In the genomic region with DNA sequence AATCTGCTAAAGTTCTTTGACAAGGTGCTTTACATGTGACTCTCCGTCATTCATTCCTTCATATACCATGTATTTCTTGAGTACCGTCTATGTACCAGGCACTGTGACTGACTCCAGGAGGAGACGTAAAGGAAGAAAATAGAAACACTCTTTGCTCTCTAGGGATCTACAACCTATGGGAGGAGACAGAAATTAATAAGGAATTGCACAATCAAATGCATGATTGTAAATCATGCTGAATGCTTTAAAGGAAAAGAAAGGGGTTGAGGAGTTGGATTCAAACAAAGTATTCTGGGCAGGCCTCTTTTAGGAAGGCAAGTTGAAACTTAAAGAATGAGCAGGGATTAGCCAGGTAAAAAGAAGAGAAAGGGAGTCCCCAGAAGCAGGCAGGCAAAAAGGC, we compare ENCODE assay signal across 14 cellular contexts.
DNase-seq lines count a peak whose midpoint lies in the region; ATAC-seq and TF ChIP-seq lines count a peak whose summit lies in the region.
"Had no signal": no experiment of that assay in that cellular context is flagged by ENCODE, and none has a peak within 500 bp of the region (broad histone marks: within the 10 kb centered on the region; RNA-seq: fewer than 3 reads in every experiment).

No MANE protein-coding gene starts in this region.

- CTCF ChIA-PET in PC-3 (lab: Charles Lee), result no interaction called here

- no peaks in the 10 kb centered on the region for H3K4me1 Mint-ChIP-seq in activated T-helper 17 cell treated with anti-CD3 and anti-CD28 coated beads, Interleukin-2, amount 50 U/mL, for 72 hours

- WGBS in hepatocyte (ENCODE audit: low lambda C conversion rate, missing lambda C conversion rate), result 91% methylated on average over 3 of the region's 3 CpGs
- 73 to 94% (median 85%) methylated on average over 3 of the region's 3 CpGs for WGBS in psoas muscle, 3 donors

- no peak for TF ChIP-seq CTCF in hepatocyte (IDR thresholded peaks at IDR 0.05; ENCODE audit: poor library complexity)
- TF ChIP-seq CTCF in psoas muscle (IDR thresholded peaks at IDR 0.05), result no peak
- TF ChIP-seq CTCF in PC-3 (conservative IDR thresholded peaks at IDR 0.05; ENCODE audit: low read depth, low read length), result no peak

- H3K9me3 ChIP-seq in hepatocyte (ENCODE audit: low read depth), result no peaks in the 10 kb centered on the region
- H3K9me3 ChIP-seq in psoas muscle, result no peaks in the 10 kb centered on the region
- no peaks in the 10 kb centered on the region for H3K9me3 ChIP-seq in PC-3 (ENCODE audit: low read length)

- no peak overlapping the region for H3K4me3 Mint-ChIP-seq in activated T-helper 17 cell treated with anti-CD3 and anti-CD28 coated beads, Interleukin-2, amount 50 U/mL, for 72 hours
- H3K4me3 Mint-ChIP-seq: activated CD4-positive, alpha-beta T cell treated with anti-CD3 and anti-CD28 coated beads, Interleukin-2, amount 10 ng/mL, durations not matched to agents 24 days and 14 days; T-cell had no signal

- H3K9me2 ChIP-seq in hepatocyte (replicated peaks; ENCODE audit: insufficient read depth), result no peaks in the 10 kb centered on the region
- H3K9me2 ChIP-seq in PC-3 (replicated peaks; ENCODE audit: low read length), result no peaks in the 10 kb centered on the region

- H3K36me3 ChIP-seq in ACC112 (ENCODE audit: insufficient read depth, low read length) (no peaks in the 10 kb centered on the region), hepatocyte (replicated peaks; ENCODE audit: insufficient read depth, low read depth) (no peaks in the 10 kb centered on the region), psoas muscle (ENCODE audit: insufficient read depth in 1 of 2, low read depth in 1 of 2) (no peaks in the 10 kb centered on the region), PC-3 (ENCODE audit: low read depth, low read length) (no peaks in the 10 kb centered on the region)
- H3K36me3 ChIP-seq: cardiac muscle cell had no signal

- H3K36me3 Mint-ChIP-seq in activated T-helper 17 cell treated with anti-CD3 and anti-CD28 coated beads, Interleukin-2, amount 50 U/mL, for 72 hours (ENCODE audit: low read depth), result no peaks in the 10 kb centered on the region
- H3K36me3 Mint-ChIP-seq: T-cell had no signal

- ATAC-seq in activated T-helper 17 cell treated with anti-CD3 and anti-CD28 coated beads, Interleukin-2, amount 50 U/mL, for 72 hours (replicated peaks), result no peak
- no peak for ATAC-seq in psoas muscle
- no peak for ATAC-seq in PC-3
- no peak for ATAC-seq in GM19455 (IDR thresholded peaks at IDR 0.05; ENCODE audit: unreplicated experiment)
- ATAC-seq: T-cell had no signal

- H2AFZ ChIP-seq in ACC112 (ENCODE audit: low read length, unreplicated experiment), result peak overlapping the region; percentile 14
- H2AFZ ChIP-seq in hepatocyte, result no peak overlapping the region
- H2AFZ ChIP-seq in PC-3 (ENCODE audit: low read length), result no peak overlapping the region

- no peaks in the 10 kb centered on the region for H3F3A ChIP-seq in PC-3 (ENCODE audit: low read length, unreplicated experiment)

- BruUV-seq in PC-3 (replicated peaks; lab: Mats Ljungman, UMichigan), result no TSS peak

- H3K27me3 ChIP-seq in ACC112 (ENCODE audit: insufficient read depth, low read length) (no peaks in the 10 kb centered on the region), hepatocyte (no peaks in the 10 kb centered on the region), psoas muscle (ENCODE audit: insufficient read depth in 3 of 3, low read length in 2 of 3) (no peaks in the 10 kb centered on the region), PC-3 (ENCODE audit: low read length) (no peaks in the 10 kb centered on the region)
- H3K27me3 ChIP-seq: foreskin keratinocyte had no signal

- H3K4me1 ChIP-seq in ACC112 (ENCODE audit: control insufficient read depth, insufficient read depth, low read length, unreplicated experiment) (peaks cover 27% of the 10 kb centered on the region), hepatocyte (ENCODE audit: insufficient read depth) (peaks cover 31% of the 10 kb centered on the region), psoas muscle (peaks cover 23% of the 10 kb centered on the region), PC-3 (ENCODE audit: insufficient read depth, low read length) (peaks cover 9% of the 10 kb centered on the region)

- no peaks in the 10 kb centered on the region for H4K20me1 ChIP-seq in hepatocyte (ENCODE audit: insufficient read depth, poor library complexity, severe bottlenecking)
- H4K20me1 ChIP-seq in PC-3 (ENCODE audit: low read length), result no peaks in the 10 kb centered on the region

- no peaks in the 10 kb centered on the region for H3K79me2 ChIP-seq in ACC112 (ENCODE audit: control insufficient read depth, insufficient read depth, low read length, unreplicated experiment)
- H3K79me2 ChIP-seq in hepatocyte, result no peaks in the 10 kb centered on the region
- H3K79me2 ChIP-seq in PC-3 (ENCODE audit: low read length), result no peaks in the 10 kb centered on the region

- H3K4me3 ChIP-seq in ACC112 (ENCODE audit: low read depth, low read length), result no peak overlapping the region
- H3K4me3 ChIP-seq in hepatocyte, result no peak overlapping the region
- no peak overlapping the region for H3K4me3 ChIP-seq in psoas muscle
- H3K4me3 ChIP-seq in PC-3 (ENCODE audit: low read length), result no peak overlapping the region
- H3K4me3 ChIP-seq: cardiac muscle cell had no signal

- H3K27ac ChIP-seq in ACC112 (ENCODE audit: low read depth, low read length), result peak overlapping the region; percentile 73
- H3K27ac ChIP-seq in hepatocyte, result peak overlapping the region; percentile 71
- peak overlapping the region; percentile 64 for H3K27ac ChIP-seq in psoas muscle
- H3K27ac ChIP-seq in PC-3 (ENCODE audit: low read length), result no peak overlapping the region
- H3K27ac ChIP-seq: cardiac muscle cell, foreskin keratinocyte had no signal

- intact Hi-C loops in psoas muscle (cut with DNase I), result no loop called here
- intact Hi-C loops in PC-3 (cut with micrococcal nuclease), result no loop called here

- H3K9ac ChIP-seq in PC-3 (ENCODE audit: low read length), result no peak overlapping the region

- H3K27me3 Mint-ChIP-seq in activated T-helper 17 cell treated with anti-CD3 and anti-CD28 coated beads, Interleukin-2, amount 50 U/mL, for 72 hours, result peaks cover 5% of the 10 kb centered on the region
- H3K27me3 Mint-ChIP-seq: activated CD4-positive, alpha-beta T cell treated with anti-CD3 and anti-CD28 coated beads, Interleukin-2, amount 10 ng/mL, durations not matched to agents 24 days and 14 days; T-cell had no signal

- POLR2A ChIA-PET in PC-3 (lab: Charles Lee; ENCODE audit: unreplicated experiment), result no interaction called here

- H3K27ac Mint-ChIP-seq in activated T-helper 17 cell treated with anti-CD3 and anti-CD28 coated beads, Interleukin-2, amount 50 U/mL, for 72 hours, result peak overlapping the region; percentile 26
- H3K27ac Mint-ChIP-seq: activated CD4-positive, alpha-beta T cell treated with anti-CD3 and anti-CD28 coated beads, Interleukin-2, amount 10 ng/mL, durations not matched to agents 24 days and 14 days; activated T-helper 2 cell treated with anti-CD3 and anti-CD28 coated beads, Interferon-gamma antibody, Interleukin-2, Interleukin-4, amounts not matched to agents 10 μg/mL and 5 μg/mL and 100 μg/mL, durations not matched to agents 14 hours and 24 hours and 36 hours; T-cell had no signal

- peak overlapping the region; percentile 24 for H3K4me2 ChIP-seq in hepatocyte
- H3K4me2 ChIP-seq in PC-3 (ENCODE audit: low read length), result no peak overlapping the region

- DNase-seq in hepatocyte (ENCODE audit: low spot score) (no peak), psoas muscle (no peak), PC-3 (no peak), kidney tubule cell (ENCODE audit: low spot score) (no peak), NCI-H187 (lab: John Stamatoyannopoulos, UW) (no peak)
- DNase-seq: activated CD4-positive, alpha-beta T cell treated with anti-CD3 and anti-CD28 coated beads, Interleukin-2, amount 10 ng/mL, durations not matched to agents 24 days and 14 days; Kasumi-1; T-cell had no signal

- H3K9me3 Mint-ChIP-seq in activated T-helper 17 cell treated with anti-CD3 and anti-CD28 coated beads, Interleukin-2, amount 50 U/mL, for 72 hours, result no peaks in the 10 kb centered on the region
- H3K9me3 Mint-ChIP-seq: activated T-helper 2 cell treated with anti-CD3 and anti-CD28 coated beads, Interferon-gamma antibody, Interleukin-2, Interleukin-4, amounts not matched to agents 10 μg/mL and 5 μg/mL and 100 μg/mL, durations not matched to agents 14 hours and 24 hours and 36 hours had no signal
